ENCODE assay signal across 30 cellular contexts in the genomic region with DNA sequence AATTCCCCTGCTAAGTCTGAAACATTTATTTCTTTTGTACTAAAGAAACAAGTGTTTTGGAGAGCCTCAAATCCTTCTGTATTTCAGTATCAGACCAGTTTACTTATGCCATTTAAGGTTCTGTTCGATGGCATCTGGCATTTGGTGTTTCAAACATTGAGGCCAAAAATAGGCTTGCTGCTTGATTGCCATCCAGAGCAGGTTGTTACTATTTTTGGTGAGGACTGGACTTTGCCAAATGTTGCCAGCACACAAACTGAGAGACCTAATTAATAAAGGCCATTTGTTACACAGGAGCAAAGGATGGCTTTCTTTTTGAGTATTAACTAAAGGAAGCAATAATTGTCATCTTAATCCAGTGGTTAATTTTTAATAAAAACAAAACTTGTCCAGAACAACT. TPM values are rescaled to one million over a fixed set of nuclear protein-coding genes. Genes with fewer than 3 reads are reported as not detected.
A peak's percentile ranks its signal among the peaks of the same experiment; 100 is the strongest.
DNase-seq lines count a peak whose midpoint lies in the region; ATAC-seq, FAIRE-seq and TF ChIP-seq lines count a peak whose summit lies in the region.
"Had no signal": no experiment of that assay in that cellular context is flagged by ENCODE, and none has a peak within 500 bp of the region (broad histone marks: within the 10 kb centered on the region; RNA-seq: fewer than 3 reads in every experiment).

No MANE protein-coding gene starts in this region.

- FAIRE-seq in HTR-8/SVneo (lab: Jason Lieb, UNC): no peak
- FAIRE-seq: A549, H54 had no signal

- no peak overlapping the region for H3K4me3 Mint-ChIP-seq in T-cell
- H3K4me3 Mint-ChIP-seq in HFFc6: no peak overlapping the region
- H3K4me3 Mint-ChIP-seq: CD8-positive, alpha-beta T cell; neural crest cell had no signal

- H3K36me3 ChIP-seq in heart right ventricle: peaks cover 0 to 99% (median 25%) of the 10 kb centered on the region in 9 donors
- peaks cover 2% of the 10 kb centered on the region for H3K36me3 ChIP-seq in rectal smooth muscle tissue (ENCODE audit: control insufficient read depth, insufficient read depth, low read length)

- no peak overlapping the region for H3K4me3 ChIP-seq in heart right ventricle
- peak overlapping the region; percentile 4 for H3K4me3 ChIP-seq in rectal smooth muscle tissue (ENCODE audit: low read length)
- H3K4me3 ChIP-seq: A549, lower lobe of right lung, testis, vagina had no signal

- H3K9me3 ChIP-seq in heart right ventricle: no peaks in the 10 kb centered on the region
- H3K9me3 ChIP-seq: A549, lower lobe of right lung, testis, vagina had no signal

- H3K27me3 ChIP-seq in heart right ventricle (no peaks in the 10 kb centered on the region), rectal smooth muscle tissue (ENCODE audit: control insufficient read depth, insufficient read depth, low read length) (no peaks in the 10 kb centered on the region)
- H3K27me3 ChIP-seq: testis, vagina had no signal

- H3K36me3 Mint-ChIP-seq in T-cell (peaks cover 22% of the 10 kb centered on the region), HFFc6 (ENCODE audit: low read depth) (no peaks in the 10 kb centered on the region; the same call in 1 of the 2 replicates)

- H3K9ac ChIP-seq in rectal smooth muscle tissue (ENCODE audit: low read length): no peak overlapping the region
- H3K9ac ChIP-seq: parathyroid adenoma had no signal

- 44 to 54% methylated on average over 1 of the region's 1 CpG for WGBS in heart right ventricle, 2 donors

- peak; percentile 84 for DNase-seq in DMS 273 (lab: John Stamatoyannopoulos, UW; ENCODE audit: unreplicated experiment)
- DNase-seq in T-cell: no peak
- DNase-seq in heart right ventricle: peak in 1 of 2 donors; percentile 26
- DNase-seq in stimulated activated CD4-positive, alpha-beta T cell treated with anti-CD3 and anti-CD28 coated beads, Interleukin-12 subunit alpha, Interleukin-12 subunit beta, amount 100 ng/mL, for 4 hours: no peak
- no peak for DNase-seq in HTR-8/SVneo (ENCODE audit: insufficient read length, low spot score)
- DNase-seq in HFFc6: no peak
- DNase-seq: activated CD4-positive, alpha-beta T cell treated with anti-CD3 and anti-CD28 coated beads, Interleukin-2, amount 50 U/mL, for 48 hours; activated CD8-positive, alpha-beta memory T cell treated with anti-CD3 and anti-CD28 coated beads, Interleukin-2, amount 50 U/mL, for 48 hours; AML-193; CD8-positive, alpha-beta T cell; glutamatergic neuron; IMR-90; kidney; lower lobe of right lung; NCI-H1092 treated with DMSO at 0.1 percent for 48 hours; NCI-H2029; NCI-H2227 treated with DMSO at 0.1 percent for 48 hours; NCI-H774; stimulated activated naive CD4-positive, alpha-beta T cell treated with Interleukin-2 at 50 U/mL for 16 hours; testis had no signal

- ATAC-seq in T-cell (replicated peaks in 1 of 4): no peak
- peak in 7 of 8 donors; percentile 61 to 87 (median 69) for ATAC-seq in heart right ventricle
- no peak for ATAC-seq in activated CD4-positive, CD25-positive, alpha-beta regulatory T cell treated with anti-CD3 and anti-CD28 coated beads, Interleukin-2, amount 50 U/mL, for 24 hours
- ATAC-seq: A549; activated naive CD4-positive, alpha-beta T cell treated with anti-CD3 and anti-CD28 coated beads, Interleukin-2, amount 50 U/mL, for 72 hours; activated T-helper 17 cell treated with anti-CD3 and anti-CD28 coated beads, Interleukin-2, amount 50 U/mL, for 72 hours; CD8-positive, alpha-beta T cell; lower lobe of right lung; sciatic nerve had no signal

- TF ChIP-seq CTCF in heart right ventricle (IDR thresholded peaks at IDR 0.05) (no peak), HFFc6 (IDR thresholded peaks at IDR 0.05) (no peak)

- CTCF ChIA-PET in T-cell (lab: Charles Lee): no interaction called here

- POLR2A ChIA-PET in T-cell (lab: Charles Lee): no interaction called here

- no peaks in the 10 kb centered on the region for H3K9me3 Mint-ChIP-seq in T-cell
- H3K9me3 Mint-ChIP-seq in HFFc6: no peaks in the 10 kb centered on the region
- H3K9me3 Mint-ChIP-seq: activated naive CD4-positive, alpha-beta T cell treated with anti-CD3 and anti-CD28 coated beads, Interleukin-2, amount 50 U/mL, for 72 hours; activated T-helper 17 cell treated with anti-CD3 and anti-CD28 coated beads, Interleukin-2, amount 50 U/mL, for 72 hours; CD8-positive, alpha-beta T cell; neural crest cell had no signal

- no peaks in the 10 kb centered on the region for H3K27me3 Mint-ChIP-seq in T-cell
- H3K27me3 Mint-ChIP-seq in HFFc6 (ENCODE audit: insufficient read depth): no peaks in the 10 kb centered on the region
- H3K27me3 Mint-ChIP-seq: activated T-helper 17 cell treated with anti-CD3 and anti-CD28 coated beads, Interleukin-2, amount 50 U/mL, for 72 hours had no signal

- H3K4me1 Mint-ChIP-seq in T-cell: peaks cover 13 to 37% (median 28%) of the 10 kb centered on the region in 3 donors
- H3K4me1 Mint-ChIP-seq in HFFc6 (ENCODE audit: low read depth): no peaks in the 10 kb centered on the region
- H3K4me1 Mint-ChIP-seq: neural crest cell had no signal

- H3K27ac ChIP-seq in heart right ventricle (peak overlapping the region in 9 of 10 donors; percentile 18 to 83 (median 76)), rectal smooth muscle tissue (ENCODE audit: low read depth, low read length) (peak overlapping the region; percentile 63)
- H3K27ac ChIP-seq: A549, lower lobe of right lung, parathyroid adenoma, testis, vagina had no signal

- H3K4me1 ChIP-seq in heart right ventricle (peaks cover 0 to 30% (median 7%) of the 10 kb centered on the region in 9 donors), rectal smooth muscle tissue (ENCODE audit: control insufficient read depth, insufficient read depth, low read length) (peaks cover 8% of the 10 kb centered on the region)
- H3K4me1 ChIP-seq: A549, parathyroid adenoma, testis, vagina had no signal

- intact Hi-C loops in heart right ventricle (cut with DNase I): no loop called here

- H3K27ac Mint-ChIP-seq in T-cell (peak overlapping the region; percentile 39 to 55), HFFc6 (no peak overlapping the region)
- H3K27ac Mint-ChIP-seq: activated naive CD4-positive, alpha-beta T cell treated with anti-CD3 and anti-CD28 coated beads, Interleukin-2, amount 50 U/mL, for 72 hours; activated T-helper 17 cell treated with anti-CD3 and anti-CD28 coated beads, Interleukin-2, amount 50 U/mL, for 72 hours; CD8-positive, alpha-beta T cell had no signal

RNA-seq across cellular contexts. Expression of gene VPS45, which starts 26.2 kb away (rescaled TPM):
- total RNA-seq in T-cell (10 to 100 TPM; 24.9 to 30.7 (median 28.0) TPM), heart right ventricle (10 to 100 TPM; 41.5 to 73.6 (median 51.9) TPM)
- polyA plus RNA-seq in heart right ventricle: 10 to 100 TPM; 26.6 to 31.0 TPM
- total RNA-seq in HFFc6 (2021; fragmentation: NEBNext Ultra II Directional; extraction: Animal tissue kit (Norgen Biotek cat#: 25700)): 10 to 100 TPM; 35.6 to 43.3 (median 37.1) TPM

RNA-seq across cellular contexts. Expression of gene PLEKHO1, which starts 55.9 kb away (rescaled TPM):
- total RNA-seq in T-cell (100 to 1,000 TPM in 3 of 5 donors, 10 to 100 TPM in 2; 68.9 to 183 (median 154) TPM), heart right ventricle (10 to 100 TPM; 29.3 to 82.3 (median 56.8) TPM)
- polyA plus RNA-seq in heart right ventricle: 100 to 1,000 TPM; 215 to 221 TPM
- 10 to 100 TPM; 30.9 to 36.7 (median 32.6) TPM for total RNA-seq in HFFc6 (2021; fragmentation: NEBNext Ultra II Directional; extraction: Animal tissue kit (Norgen Biotek cat#: 25700))

Comparison
In these comparisons a context has a peak if more than half of its experiments do, and no peak if none do; other contexts are left out.
1. ATAC-seq: peak in heart right ventricle (7 of 8); none in T-cell (0 of 4) and activated CD4-positive, CD25-positive, alpha-beta regulatory T cell treated with anti-CD3 and anti-CD28 coated beads, Interleukin-2, amount 50 U/mL, for 24 hours (0 of 2).